In the genomic region with DNA sequence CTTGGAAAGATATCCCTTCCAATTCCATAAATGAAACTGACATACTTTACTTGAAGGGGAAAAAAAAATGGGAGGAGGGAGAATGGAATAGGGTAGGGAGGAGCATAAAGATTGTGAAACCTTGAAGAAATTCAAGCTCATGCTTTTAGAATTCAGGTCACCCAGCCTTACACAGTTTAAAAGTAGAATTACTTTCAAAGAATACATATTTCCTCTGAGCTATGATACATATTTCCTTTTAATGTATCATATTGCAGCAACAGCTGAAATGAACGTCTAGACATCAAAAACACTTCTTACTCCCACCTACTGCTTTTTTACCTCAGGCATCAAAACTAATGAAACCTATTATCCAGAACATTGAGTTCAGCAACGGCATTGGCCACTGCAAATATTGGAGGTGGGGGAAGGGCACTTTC, we compare ENCODE assay signal across 13 cellular contexts.
DNase-seq lines count a peak whose midpoint lies in the region; ATAC-seq and TF ChIP-seq lines count a peak whose summit lies in the region.
"Had no signal": no experiment of that assay in that cellular context is flagged by ENCODE, and none has a peak within 500 bp of the region (broad histone marks: within the 10 kb centered on the region; RNA-seq: fewer than 3 reads in every experiment).

No MANE protein-coding gene starts in this region.

- H3K4ac ChIP-seq in neuronal stem cell (ENCODE audit: low read length): no peak overlapping the region

- H3K4me1 Mint-ChIP-seq in activated naive CD8-positive, alpha-beta T cell (ENCODE audit: low read depth): peaks cover 79% of the 10 kb centered on the region
- H3K4me1 Mint-ChIP-seq in activated naive CD8-positive, alpha-beta T cell treated with anti-CD3 and anti-CD28 coated beads, Interleukin-2, amount 50 U/mL, for 24 hours: peaks cover 67% of the 10 kb centered on the region
- H3K4me1 Mint-ChIP-seq in stimulated activated effector memory CD8-positive, alpha-beta T cell treated with anti-CD3 and anti-CD28 coated beads, Interleukin-12 subunit alpha, Interleukin-12 subunit beta, amount 100 ng/mL, for 72 hours: peaks cover 39% of the 10 kb centered on the region
- H3K4me1 Mint-ChIP-seq in nephron progenitor cell: peaks cover 51% of the 10 kb centered on the region

- H3K18ac ChIP-seq in neuronal stem cell (ENCODE audit: low read length): no peak overlapping the region

- H2BK12ac ChIP-seq in neuronal stem cell (ENCODE audit: low read length): no peak overlapping the region

- H3K9me3 ChIP-seq in RWPE2 (ENCODE audit: severe bottlenecking) (no peaks in the 10 kb centered on the region), neuronal stem cell (replicated peaks in 1 of 2; ENCODE audit: control insufficient read depth in 2 of 2, insufficient read depth in 1 of 2, low read depth in 1 of 2, low read length in 2 of 2) (no peaks in the 10 kb centered on the region)
- H3K9me3 ChIP-seq: heart left ventricle had no signal

- no CpG with 5 or more reads among the region's 2 CpGs for WGBS in neuronal stem cell (ENCODE audit: extremely low coverage in 2 of 2, insufficient read length in 2 of 2, insufficient replicate concordance in 1 of 2), 2 donors

- H3K9ac ChIP-seq in neuronal stem cell (ENCODE audit: low read depth, low read length, poor library complexity): no peak overlapping the region

- H3K4me2 ChIP-seq in neuronal stem cell (ENCODE audit: insufficient read depth, low read length, poor library complexity, severe bottlenecking): no peak overlapping the region

- no peaks in the 10 kb centered on the region for H3K27me3 Mint-ChIP-seq in activated naive CD8-positive, alpha-beta T cell
- no peaks in the 10 kb centered on the region for H3K27me3 Mint-ChIP-seq in activated naive CD8-positive, alpha-beta T cell treated with anti-CD3 and anti-CD28 coated beads, Interleukin-2, amount 50 U/mL, for 24 hours
- no peaks in the 10 kb centered on the region for H3K27me3 Mint-ChIP-seq in nephron progenitor cell (ENCODE audit: low read depth, poor library complexity)
- H3K27me3 Mint-ChIP-seq: progenitor cell of endocrine pancreas had no signal

- H2BK15ac ChIP-seq in neuronal stem cell (ENCODE audit: low read length): no peak overlapping the region

- H4K8ac ChIP-seq in neuronal stem cell (ENCODE audit: low read depth, low read length): no peak overlapping the region

- no peak for TF ChIP-seq CTCF in RWPE2 (IDR thresholded peaks at IDR 0.05; ENCODE audit: poor library complexity, severe bottlenecking)
- no peak for TF ChIP-seq CTCF in fibroblast of mammary gland (conservative IDR thresholded peaks at IDR 0.05; ENCODE audit: control insufficient read depth, insufficient read depth, low read depth, low read length)
- TF ChIP-seq CTCF in nephron progenitor cell (IDR thresholded peaks at IDR 0.05): no peak

- H3K4me1 ChIP-seq in RWPE2 (ENCODE audit: insufficient read depth, poor library complexity, severe bottlenecking): peaks cover 54% of the 10 kb centered on the region
- peaks cover 6 to 42% of the 10 kb centered on the region in 2 donors for H3K4me1 ChIP-seq in neuronal stem cell (ENCODE audit: control insufficient read depth in 2 of 2, insufficient read depth in 1 of 2, low read depth in 1 of 2, low read length in 2 of 2)

- H2BK5ac ChIP-seq in neuronal stem cell (ENCODE audit: low read length): no peak overlapping the region

- H3K23ac ChIP-seq in neuronal stem cell (ENCODE audit: low read depth, low read length, poor library complexity): no peak overlapping the region

- H2AFZ ChIP-seq in neuronal stem cell (ENCODE audit: low read length): no peak overlapping the region

- ATAC-seq in activated naive CD8-positive, alpha-beta T cell treated with anti-CD3 and anti-CD28 coated beads, Interleukin-2, amount 50 U/mL, for 24 hours: no peak
- ATAC-seq in RWPE2 (ENCODE audit: low read depth): peak; percentile 65
- ATAC-seq in stimulated activated effector memory CD8-positive, alpha-beta T cell treated with anti-CD3 and anti-CD28 coated beads, Interleukin-12 subunit alpha, Interleukin-12 subunit beta, amount 100 ng/mL, for 72 hours: no peak

- peak overlapping the region; percentile 76 for H3K4me3 Mint-ChIP-seq in activated naive CD8-positive, alpha-beta T cell
- H3K4me3 Mint-ChIP-seq in activated naive CD8-positive, alpha-beta T cell treated with anti-CD3 and anti-CD28 coated beads, Interleukin-2, amount 50 U/mL, for 24 hours: no peak overlapping the region
- peak overlapping the region; percentile 15 for H3K4me3 Mint-ChIP-seq in stimulated activated effector memory CD8-positive, alpha-beta T cell treated with anti-CD3 and anti-CD28 coated beads, Interleukin-12 subunit alpha, Interleukin-12 subunit beta, amount 100 ng/mL, for 72 hours
- H3K4me3 Mint-ChIP-seq in nephron progenitor cell: no peak overlapping the region

- no peaks in the 10 kb centered on the region for H3K36me3 ChIP-seq in RWPE2 (ENCODE audit: low read depth)
- H3K36me3 ChIP-seq in neuronal stem cell (replicated peaks in 1 of 2; ENCODE audit: control insufficient read depth in 2 of 2, insufficient read depth in 2 of 2, low read length in 2 of 2): no peaks in the 10 kb centered on the region
- H3K36me3 ChIP-seq: heart left ventricle had no signal

- H3K4me3 ChIP-seq in RWPE2 (ENCODE audit: severe bottlenecking) (no peak overlapping the region), fibroblast of mammary gland (ENCODE audit: control insufficient read depth, low read depth, low read length) (peak overlapping the region; percentile 9), neuronal stem cell (ENCODE audit: low read length in 2 of 2) (no peak overlapping the region)
- H3K4me3 ChIP-seq: heart left ventricle had no signal

- H3K79me1 ChIP-seq in neuronal stem cell (ENCODE audit: low read depth, low read length): peaks cover 1% of the 10 kb centered on the region

- peaks cover 3% of the 10 kb centered on the region for H3K36me3 Mint-ChIP-seq in activated naive CD8-positive, alpha-beta T cell
- H3K36me3 Mint-ChIP-seq in activated naive CD8-positive, alpha-beta T cell treated with anti-CD3 and anti-CD28 coated beads, Interleukin-2, amount 50 U/mL, for 24 hours (ENCODE audit: low read depth): no peaks in the 10 kb centered on the region
- no peaks in the 10 kb centered on the region for H3K36me3 Mint-ChIP-seq in stimulated activated effector memory CD8-positive, alpha-beta T cell treated with anti-CD3 and anti-CD28 coated beads, Interleukin-12 subunit alpha, Interleukin-12 subunit beta, amount 100 ng/mL, for 72 hours
- H3K36me3 Mint-ChIP-seq in nephron progenitor cell (ENCODE audit: low read depth): no peaks in the 10 kb centered on the region

- H3K27ac Mint-ChIP-seq in activated naive CD8-positive, alpha-beta T cell: peak overlapping the region; percentile 86
- no peak overlapping the region for H3K27ac Mint-ChIP-seq in activated naive CD8-positive, alpha-beta T cell treated with anti-CD3 and anti-CD28 coated beads, Interleukin-2, amount 50 U/mL, for 24 hours
- peak overlapping the region; percentile 33 for H3K27ac Mint-ChIP-seq in stimulated activated effector memory CD8-positive, alpha-beta T cell treated with anti-CD3 and anti-CD28 coated beads, Interleukin-12 subunit alpha, Interleukin-12 subunit beta, amount 100 ng/mL, for 72 hours
- H3K27ac Mint-ChIP-seq in nephron progenitor cell: no peak overlapping the region
- H3K27ac Mint-ChIP-seq: progenitor cell of endocrine pancreas had no signal

- H4K91ac ChIP-seq in neuronal stem cell (ENCODE audit: low read depth, low read length, poor library complexity): no peak overlapping the region

- H3K14ac ChIP-seq in neuronal stem cell (ENCODE audit: low read length): no peak overlapping the region

- no peaks in the 10 kb centered on the region for H3K9me3 Mint-ChIP-seq in activated naive CD8-positive, alpha-beta T cell (ENCODE audit: low read depth)
- no peaks in the 10 kb centered on the region for H3K9me3 Mint-ChIP-seq in activated naive CD8-positive, alpha-beta T cell treated with anti-CD3 and anti-CD28 coated beads, Interleukin-2, amount 50 U/mL, for 24 hours
- H3K9me3 Mint-ChIP-seq in stimulated activated effector memory CD8-positive, alpha-beta T cell treated with anti-CD3 and anti-CD28 coated beads, Interleukin-12 subunit alpha, Interleukin-12 subunit beta, amount 100 ng/mL, for 72 hours: no peaks in the 10 kb centered on the region
- H3K9me3 Mint-ChIP-seq in nephron progenitor cell: no peaks in the 10 kb centered on the region

- no peak overlapping the region for H2BK120ac ChIP-seq in neuronal stem cell (ENCODE audit: low read depth, low read length)

- H3K27me3 ChIP-seq in RWPE2 (ENCODE audit: insufficient read depth, poor library complexity, severe bottlenecking) (no peaks in the 10 kb centered on the region), neuronal stem cell (ENCODE audit: control insufficient read depth in 3 of 3, insufficient read depth in 3 of 3, low read depth in 1 of 3, low read length in 3 of 3) (no peaks in the 10 kb centered on the region)
- H3K27me3 ChIP-seq: heart left ventricle had no signal

- no peak for DNase-seq in activated naive CD8-positive, alpha-beta T cell treated with anti-CD3 and anti-CD28 coated beads, Interleukin-2, amount 50 U/mL, for 24 hours
- DNase-seq in RWPE2 (ENCODE audit: low spot score): no peak
- DNase-seq in fibroblast of mammary gland (ENCODE audit: low read depth): peak; percentile 46
- DNase-seq in stimulated activated effector memory CD8-positive, alpha-beta T cell treated with anti-CD3 and anti-CD28 coated beads, Interleukin-12 subunit alpha, Interleukin-12 subunit beta, amount 100 ng/mL, for 72 hours (ENCODE audit: low spot score in 2 of 2): no peak
- no peak for DNase-seq in HPDE6-E6E7 (ENCODE audit: extremely low spot score)
- DNase-seq in nephron progenitor cell: no peak
- DNase-seq in neuronal stem cell (ENCODE audit: low spot score): no peak
- DNase-seq: activated gamma-delta T cell, heart left ventricle, Karpas-422, SHP77 treated with DMSO at 0.1 percent for 48 hours had no signal

- H3K27ac ChIP-seq in RWPE2 (ENCODE audit: poor library complexity, severe bottlenecking) (peak overlapping the region; percentile 56), neuronal stem cell (replicated peaks; ENCODE audit: low read length) (no peak overlapping the region)
- H3K27ac ChIP-seq: heart left ventricle had no signal

- H2AK5ac ChIP-seq in neuronal stem cell (ENCODE audit: low read depth, low read length): no peak overlapping the region

Comparison
In these comparisons a context has a peak if more than half of its experiments do, and no peak if none do; other contexts are left out.
1. H3K27ac Mint-ChIP-seq: peak in activated naive CD8-positive, alpha-beta T cell (single experiment) and stimulated activated effector memory CD8-positive, alpha-beta T cell treated with anti-CD3 and anti-CD28 coated beads, Interleukin-12 subunit alpha, Interleukin-12 subunit beta, amount 100 ng/mL, for 72 hours (single experiment); none in activated naive CD8-positive, alpha-beta T cell treated with anti-CD3 and anti-CD28 coated beads, Interleukin-2, amount 50 U/mL, for 24 hours (single experiment) and nephron progenitor cell (single experiment).
2. H3K4me3 Mint-ChIP-seq: peak in activated naive CD8-positive, alpha-beta T cell (single experiment) and stimulated activated effector memory CD8-positive, alpha-beta T cell treated with anti-CD3 and anti-CD28 coated beads, Interleukin-12 subunit alpha, Interleukin-12 subunit beta, amount 100 ng/mL, for 72 hours (single experiment); none in activated naive CD8-positive, alpha-beta T cell treated with anti-CD3 and anti-CD28 coated beads, Interleukin-2, amount 50 U/mL, for 24 hours (single experiment) and nephron progenitor cell (single experiment).